Comparison of ENCODE assay signal across 8 cellular contexts in genomic region chr18:75211002-75211621, GRCh38.
A peak's percentile ranks its signal among the peaks of the same experiment; 100 is the strongest.
DNase-seq lines count a peak whose midpoint lies in the region; ATAC-seq lines count a peak whose summit lies in the region.

No MANE protein-coding gene starts in this region.

- no peaks in the 10 kb centered on the region; the same call in 1 of the 2 replicates for H3K36me3 ChIP-seq in iPS DF 6.9 (ENCODE audit: control insufficient read depth, insufficient read depth, low read length)

- no peak overlapping the region for H3K27ac ChIP-seq in iPS DF 6.9 (ENCODE audit: low read length)

- H3K4me1 ChIP-seq in iPS DF 6.9 (ENCODE audit: control insufficient read depth, insufficient read depth, low read length) = peaks cover 9% of the 10 kb centered on the region

- H3K27me3 ChIP-seq in iPS DF 6.9 (ENCODE audit: control insufficient read depth, insufficient read depth, low read length) = peaks cover 35% of the 10 kb centered on the region

- H3K9me3 ChIP-seq in iPS DF 6.9 (ENCODE audit: control insufficient read depth, insufficient read depth, low read length) = no peaks in the 10 kb centered on the region

- ATAC-seq in HG02970 (IDR thresholded peaks at IDR 0.05; ENCODE audit: low FRiP score, unreplicated experiment) = no peak
- ATAC-seq in GM19455 (IDR thresholded peaks at IDR 0.05; ENCODE audit: unreplicated experiment) = no peak

- DNase-seq in NCI-H345 (lab: John Stamatoyannopoulos, UW) (peak; percentile 38), NCI-H345 treated with DMSO at 0.1 percent for 48 hours (lab: John Stamatoyannopoulos, UW; ENCODE audit: unreplicated experiment) (no peak), NAMALWA (ENCODE audit: low spot score) (peak; percentile 56), iPS DF 6.9 (ENCODE audit: low read depth, low spot score) (no peak)
- DNase-seq in activated naive CD4-positive, alpha-beta T cell treated with anti-CD3 and anti-CD28 coated beads, Interleukin-2, amount 50 U/mL, for 16 hours = peak; percentile 39
- peak; percentile 49 for DNase-seq in stimulated activated CD8-positive, alpha-beta memory T cell treated with anti-CD3 and anti-CD28 coated beads, Interleukin-4, amount 100 ng/mL, for 48 hours

- WGBS in iPS DF 6.9 (ENCODE audit: insufficient coverage, insufficient read length) = no CpG with 5 or more reads among the region's 64 CpGs

- peak overlapping the region; percentile 73; the same call in 1 of the 2 replicates for H3K4me3 ChIP-seq in iPS DF 6.9 (ENCODE audit: low read length)

Comparison
In these comparisons a context has a peak if more than half of its experiments do, and no peak if none do; other contexts are left out.
1. DNase-seq: peak in NCI-H345 (single experiment), NAMALWA (single experiment), activated naive CD4-positive, alpha-beta T cell treated with anti-CD3 and anti-CD28 coated beads, Interleukin-2, amount 50 U/mL, for 16 hours (single experiment) and stimulated activated CD8-positive, alpha-beta memory T cell treated with anti-CD3 and anti-CD28 coated beads, Interleukin-4, amount 100 ng/mL, for 48 hours (single experiment); none in NCI-H345 treated with DMSO at 0.1 percent for 48 hours (single experiment) and iPS DF 6.9 (single experiment).